Comparison of ENCODE assay signal across 11 cellular contexts in the genomic region with DNA sequence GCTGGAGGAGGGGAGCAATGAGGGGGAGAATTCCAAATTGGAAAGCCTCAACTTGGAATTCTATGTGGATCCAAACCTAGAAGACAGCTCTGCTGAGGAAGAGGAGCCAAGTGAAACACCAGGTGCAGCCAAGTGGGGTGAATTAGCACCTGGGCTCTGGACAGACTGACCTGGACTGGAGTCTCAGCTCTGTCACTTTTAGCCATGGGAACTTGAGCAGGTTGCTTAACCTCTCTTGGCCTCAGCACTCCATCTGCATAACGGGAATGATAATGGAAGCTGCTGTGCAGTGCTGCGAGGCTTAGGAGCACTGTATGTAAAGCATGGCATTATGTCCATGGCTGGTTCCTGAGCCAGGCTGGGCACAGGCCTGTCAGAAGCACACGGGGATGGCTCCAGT. TPM values are rescaled to one million over a fixed set of nuclear protein-coding genes. Genes with fewer than 3 reads are reported as not detected.
"Had no signal": no experiment of that assay in that cellular context is flagged by ENCODE, and none has a peak within 500 bp of the region (broad histone marks: within the 10 kb centered on the region; RNA-seq: fewer than 3 reads in every experiment).

No MANE protein-coding gene starts in this region.

RNA-seq across cellular contexts. Expression of gene GOLGA8T, which starts 41.8 kb away (rescaled TPM):
- total RNA-seq: hepatocyte, kidney epithelial cell, lower lobe of right lung, lung microvascular endothelial cell, mammary epithelial cell, mesenteric fat pad, mononuclear cell, mucosa of descending colon, myocyte had no signal
- polyA plus RNA-seq: hepatocyte; keratinocyte; mammary epithelial cell; naive thymus-derived CD4-positive, alpha-beta T cell had no signal
